25 cellular contexts compared by ENCODE assay signal in genomic region chr2:170017848-170018492, GRCh38.
DNase-seq lines count a peak whose midpoint lies in the region; ATAC-seq, FAIRE-seq and TF ChIP-seq lines count a peak whose summit lies in the region.
"Had no signal": no experiment of that assay in that cellular context is flagged by ENCODE, and none has a peak within 500 bp of the region (broad histone marks: within the 10 kb centered on the region; RNA-seq: fewer than 3 reads in every experiment).

No MANE protein-coding gene starts in this region.

- TF ChIP-seq CTCF in SK-N-SH (IDR thresholded peaks at IDR 0.05) (no peak), right atrium auricular region (IDR thresholded peaks at IDR 0.05) (no peak)

- H3K4me3 ChIP-seq in SK-N-SH (ENCODE audit: low read depth in 2 of 2, low read length in 1 of 2): no peak overlapping the region
- no peak overlapping the region for H3K4me3 ChIP-seq in right atrium auricular region
- peak overlapping the region in 1 of 3 donors; percentile 35 for H3K4me3 ChIP-seq in skeletal muscle tissue (ENCODE audit: low read length in 3 of 3)
- H3K4me3 ChIP-seq: esophagus muscularis mucosa, prostate gland, SK-N-MC, smooth muscle cell, upper lobe of left lung had no signal

- no peaks in the 10 kb centered on the region for H3K79me2 ChIP-seq in SK-N-SH (ENCODE audit: insufficient read depth)

- no peak overlapping the region for H3K4me3 Mint-ChIP-seq in stimulated activated naive B cell treated with anti-CD40 and anti-IgM and Interleukin-4, amounts not matched to agents 10 μg/mL and 1 μg/mL and 100 μg/mL, for 72 hours
- H3K4me3 Mint-ChIP-seq: activated B cell treated with CpG ODN at 0.5 μM for 24 hours, B cell, HFFc6 had no signal

- peak; percentile 8 for FAIRE-seq in endometrium (lab: Jason Lieb, UNC)
- FAIRE-seq: RCC 7860 had no signal

- H3K9me2 ChIP-seq in SK-N-SH: no peaks in the 10 kb centered on the region

- no peaks in the 10 kb centered on the region for H3F3A ChIP-seq in SK-N-SH (replicated peaks; ENCODE audit: insufficient read depth)

- CTCF ChIA-PET in SK-N-SH (lab: Yijun Ruan, JAX): interaction anchor here (0.9 kb wide), 1 partner anchor 12 kb away, joined by 4 read pairs; no protein-coding TSS in a partner anchor

- H3K4me1 ChIP-seq in SK-N-SH (ENCODE audit: control insufficient read depth in 1 of 2, insufficient read depth in 2 of 2, low read depth in 1 of 2, low read length in 1 of 2): peaks cover 9 to 10% of the 10 kb centered on the region in 2 experiments; a peak in 2 of 4 replicates
- H3K4me1 ChIP-seq in right atrium auricular region: peaks cover 0 to 18% of the 10 kb centered on the region in 2 donors
- H3K4me1 ChIP-seq in skeletal muscle tissue (ENCODE audit: control insufficient read depth in 3 of 3, insufficient read depth in 3 of 3, low read length in 3 of 3): peaks cover 5 to 11% (median 7%) of the 10 kb centered on the region in 3 donors
- H3K4me1 ChIP-seq: prostate gland had no signal

- 59% methylated on average over 4 of the region's 4 CpGs for WGBS in SK-N-SH (ENCODE audit: low lambda C conversion rate)

- no peaks in the 10 kb centered on the region for H4K20me1 ChIP-seq in SK-N-SH (ENCODE audit: insufficient read depth)

- H3K9ac ChIP-seq in SK-N-SH (no peak overlapping the region), skeletal muscle tissue (ENCODE audit: low read depth in 1 of 3, low read length in 3 of 3) (no peak overlapping the region)

- peak in 1 of 2 experiments; percentile 53; a peak in 2 of 4 replicates for TF ChIP-seq EP300 in SK-N-SH (IDR thresholded peaks at IDR 0.05; ENCODE audit: borderline replicate concordance in 1 of 2, low read depth in 1 of 2, low read length in 1 of 2)

- H3K27me3 Mint-ChIP-seq in stimulated activated naive B cell treated with anti-CD40 and anti-IgM and Interleukin-4, amounts not matched to agents 10 μg/mL and 1 μg/mL and 100 μg/mL, for 72 hours: no peaks in the 10 kb centered on the region
- H3K27me3 Mint-ChIP-seq: activated B cell treated with CpG ODN at 0.5 μM for 24 hours, B cell had no signal

- no peak for TF ChIP-seq RAD21 in SK-N-SH (IDR thresholded peaks at IDR 0.05; ENCODE audit: low read length)

- H3K27ac Mint-ChIP-seq in stimulated activated naive B cell treated with anti-CD40 and anti-IgM and Interleukin-4, amounts not matched to agents 10 μg/mL and 1 μg/mL and 100 μg/mL, for 72 hours: no peak overlapping the region
- H3K27ac Mint-ChIP-seq: activated B cell treated with CpG ODN at 0.5 μM for 24 hours, B cell, HFFc6 had no signal

- H3K9me3 ChIP-seq in SK-N-SH: no peaks in the 10 kb centered on the region; the same call in 1 of the 2 replicates
- H3K9me3 ChIP-seq in right atrium auricular region: no peaks in the 10 kb centered on the region
- no peaks in the 10 kb centered on the region for H3K9me3 ChIP-seq in skeletal muscle tissue (ENCODE audit: control insufficient read depth in 3 of 3, low read length in 3 of 3)
- H3K9me3 ChIP-seq: esophagus muscularis mucosa, prostate gland, upper lobe of left lung had no signal

- no peak for ATAC-seq in esophagus mucosa
- ATAC-seq in stimulated activated naive B cell treated with anti-CD40 and anti-IgM and Interleukin-4, amounts not matched to agents 10 μg/mL and 1 μg/mL and 100 μg/mL, for 72 hours (replicated peaks): no peak

- no peak overlapping the region for H3K4me2 ChIP-seq in SK-N-SH
- H3K4me2 ChIP-seq: smooth muscle cell had no signal

- H3K27ac ChIP-seq in SK-N-SH (ENCODE audit: low read depth in 2 of 2, low read length in 1 of 2): peak overlapping the region; percentile 47 to 81; a peak in 3 of 4 replicates
- peak overlapping the region; percentile 52 to 61 for H3K27ac ChIP-seq in right atrium auricular region
- H3K27ac ChIP-seq in skeletal muscle tissue (ENCODE audit: low read depth, low read length): peak overlapping the region; percentile 29
- H3K27ac ChIP-seq: prostate gland, SK-N-MC, upper lobe of left lung had no signal

- no peaks in the 10 kb centered on the region for H3K9me3 Mint-ChIP-seq in stimulated activated naive B cell treated with anti-CD40 and anti-IgM and Interleukin-4, amounts not matched to agents 10 μg/mL and 1 μg/mL and 100 μg/mL, for 72 hours
- H3K9me3 Mint-ChIP-seq: activated B cell treated with CpG ODN at 0.5 μM for 24 hours, HFFc6 had no signal

- H3K36me3 Mint-ChIP-seq in stimulated activated naive B cell treated with anti-CD40 and anti-IgM and Interleukin-4, amounts not matched to agents 10 μg/mL and 1 μg/mL and 100 μg/mL, for 72 hours: peaks cover 16 to 20% of the 10 kb centered on the region in 2 donors

- no peaks in the 10 kb centered on the region for H3K4me1 Mint-ChIP-seq in stimulated activated naive B cell treated with anti-CD40 and anti-IgM and Interleukin-4, amounts not matched to agents 10 μg/mL and 1 μg/mL and 100 μg/mL, for 72 hours
- H3K4me1 Mint-ChIP-seq: activated B cell treated with CpG ODN at 0.5 μM for 24 hours, B cell had no signal

- DNase-seq in SK-N-SH (no peak), right atrium auricular region (ENCODE audit: low spot score) (no peak), NCI-H2081 (lab: John Stamatoyannopoulos, UW) (no peak)
- DNase-seq in stimulated activated naive B cell treated with anti-CD40 and anti-IgM and Interleukin-4, amounts not matched to agents 10 μg/mL and 1 μg/mL and 100 μg/mL, for 72 hours: no peak
- DNase-seq: activated B cell treated with CpG ODN at 0.5 μM for 24 hours; activated CD4-positive, alpha-beta T cell treated with anti-CD3 and anti-CD28 coated beads, Interleukin-2, amount 50 U/mL, for 48 hours; activated T-cell treated with anti-CD3 and anti-CD28 coated beads for 4 hours; amygdala; Calu3; cerebellar nuclear complex; EL; HFFc6; midbrain; NCI-H2107; stimulated activated CD4-positive, alpha-beta T cell treated with anti-CD3 and anti-CD28 coated beads, Interleukin-4, amount 100 ng/mL, for 24 hours; upper lobe of left lung had no signal

- H3K27me3 ChIP-seq in SK-N-SH (ENCODE audit: insufficient read depth) (no peaks in the 10 kb centered on the region), right atrium auricular region (no peaks in the 10 kb centered on the region), skeletal muscle tissue (ENCODE audit: control insufficient read depth in 3 of 3, insufficient read depth in 3 of 3, low read length in 3 of 3) (no peaks in the 10 kb centered on the region)
- H3K27me3 ChIP-seq: esophagus muscularis mucosa, upper lobe of left lung had no signal

- no peak overlapping the region for H2AFZ ChIP-seq in SK-N-SH (ENCODE audit: low read depth)

- POLR2A ChIA-PET in SK-N-SH (lab: Yijun Ruan, JAX): no interaction called here

- peaks cover 0 to 25% of the 10 kb centered on the region in 2 experiments for H3K36me3 ChIP-seq in SK-N-SH (replicated peaks in 1 of 2; ENCODE audit: control insufficient read depth in 1 of 2, insufficient read depth in 2 of 2, low read length in 1 of 2)
- H3K36me3 ChIP-seq in right atrium auricular region: no peaks in the 10 kb centered on the region
- H3K36me3 ChIP-seq in skeletal muscle tissue (ENCODE audit: control insufficient read depth in 3 of 3, insufficient read depth in 3 of 3, low read length in 3 of 3): peaks cover 0 to 16% (median 0%) of the 10 kb centered on the region in 3 donors
- H3K36me3 ChIP-seq: prostate gland had no signal

TF ChIP-seq in SK-N-SH, 30 proteins besides CTCF, POLR2A, EP300 and RAD21:
- TF ChIP-seq, protein P1, sequence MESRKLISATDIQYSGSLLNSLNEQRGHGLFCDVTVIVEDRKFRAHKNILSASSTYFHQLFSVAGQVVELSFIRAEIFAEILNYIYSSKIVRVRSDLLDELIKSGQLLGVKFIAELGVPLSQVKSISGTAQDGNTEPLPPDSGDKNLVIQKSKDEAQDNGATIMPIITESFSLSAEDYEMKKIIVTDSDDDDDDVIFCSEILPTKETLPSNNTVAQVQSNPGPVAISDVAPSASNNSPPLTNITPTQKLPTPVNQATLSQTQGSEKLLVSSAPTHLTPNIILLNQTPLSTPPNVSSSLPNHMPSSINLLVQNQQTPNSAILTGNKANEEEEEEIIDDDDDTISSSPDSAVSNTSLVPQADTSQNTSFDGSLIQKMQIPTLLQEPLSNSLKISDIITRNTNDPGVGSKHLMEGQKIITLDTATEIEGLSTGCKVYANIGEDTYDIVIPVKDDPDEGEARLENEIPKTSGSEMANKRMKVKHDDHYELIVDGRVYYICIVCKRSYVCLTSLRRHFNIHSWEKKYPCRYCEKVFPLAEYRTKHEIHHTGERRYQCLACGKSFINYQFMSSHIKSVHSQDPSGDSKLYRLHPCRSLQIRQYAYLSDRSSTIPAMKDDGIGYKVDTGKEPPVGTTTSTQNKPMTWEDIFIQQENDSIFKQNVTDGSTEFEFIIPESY (IDR thresholded peaks at IDR 0.05; ENCODE audit: borderline replicate concordance, low read depth): no peak
- TF ChIP-seq TCF12 (IDR thresholded peaks at IDR 0.05) (peak; percentile 59; the same call in 1 of the 2 replicates), FOSL2 (IDR thresholded peaks at IDR 0.05; ENCODE audit: borderline replicate concordance, low read depth) (no peak), ELF1 (IDR thresholded peaks at IDR 0.05) (no peak), POLR2AphosphoS5 (IDR thresholded peaks at IDR 0.05; ENCODE audit: low read depth, low read length) (no peak), JUND (IDR thresholded peaks at IDR 0.05) (no peak)
